35 cellular contexts compared by ENCODE assay signal in the genomic region with DNA sequence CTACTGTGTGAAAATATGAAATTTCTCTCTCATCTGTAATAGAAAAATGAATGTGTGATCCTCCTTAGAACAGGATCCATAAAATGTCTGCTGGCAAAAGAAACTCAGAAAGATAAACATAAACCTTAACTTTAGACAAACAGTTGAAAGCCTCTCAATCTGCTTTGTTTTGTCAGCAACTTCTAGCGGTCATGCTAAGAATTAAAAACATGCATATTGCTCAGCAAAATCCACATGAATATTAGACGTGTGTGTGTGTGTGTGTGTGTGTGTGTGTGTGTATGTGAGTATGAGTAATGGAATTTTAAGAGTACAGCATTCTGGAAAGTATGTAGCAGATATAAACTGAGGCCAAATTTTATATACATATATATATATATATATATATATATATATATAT.
"Had no signal": no experiment of that assay in that cellular context is flagged by ENCODE, and none has a peak within 500 bp of the region (broad histone marks: within the 10 kb centered on the region; RNA-seq: fewer than 3 reads in every experiment).

No MANE protein-coding gene starts in this region.

- H3K4me1 Mint-ChIP-seq: naive thymus-derived CD4-positive, alpha-beta T cell; stimulated activated memory B cell treated with anti-CD40 and anti-IgM and Interleukin-4, amounts not matched to agents 10 μg/mL and 1 μg/mL and 100 μg/mL, for 72 hours; stimulated activated naive CD8-positive, alpha-beta T cell treated with anti-CD3 and anti-CD28 coated beads, Interleukin-15, amount 100 ng/mL, for 72 hours had no signal

- DNase-seq: activated CD4-positive, alpha-beta T cell treated with anti-CD3 and anti-CD28 coated beads for 48 hours; activated CD4-positive, alpha-beta T cell treated with anti-CD3 and anti-CD28 coated beads, Interleukin-2, amount 50 U/mL, for 48 hours; activated CD8-positive, alpha-beta memory T cell treated with anti-CD3 and anti-CD28 coated beads for 24 hours; activated effector memory CD4-positive, alpha-beta T cell treated with Interleukin-2 at 50 U/mL for 16 hours; activated naive CD4-positive, alpha-beta T cell treated with Interleukin-2 at 50 U/mL for 16 hours; adrenal gland; cerebellar nuclear complex; cortex of kidney; gastrocnemius medialis; glutamatergic neuron; islet precursor cell; left cardiac atrium; left ventricle myocardium superior; naive thymus-derived CD4-positive, alpha-beta T cell; nucleus accumbens; psoas muscle; sigmoid colon; small intestine; stimulated activated CD4-positive, alpha-beta T cell treated with anti-CD3 and anti-CD28 coated beads, Interleukin-1b, Interleukin-23, amount 100 ng/mL, for 48 hours; stimulated activated CD4-positive, alpha-beta T cell treated with anti-CD3 and anti-CD28 coated beads, Interleukin-4, amount 100 ng/mL, for 4 hours; stimulated activated CD8-positive, alpha-beta memory T cell treated with anti-CD3 and anti-CD28 coated beads, Interleukin-4, amount 100 ng/mL, for 48 hours; stimulated activated naive CD8-positive, alpha-beta T cell treated with anti-CD3 and anti-CD28 coated beads, Interleukin-15, amount 100 ng/mL, for 72 hours; substantia nigra; T-helper 9 cell; upper lobe of left lung had no signal

- H3K27ac Mint-ChIP-seq: activated naive CD8-positive, alpha-beta T cell; naive thymus-derived CD4-positive, alpha-beta T cell; stimulated activated memory B cell treated with anti-CD40 and anti-IgM and Interleukin-4, amounts not matched to agents 10 μg/mL and 1 μg/mL and 100 μg/mL, for 72 hours; stimulated activated naive CD8-positive, alpha-beta T cell treated with anti-CD3 and anti-CD28 coated beads, Interleukin-15, amount 100 ng/mL, for 72 hours had no signal

- H3K36me3 ChIP-seq: adrenal gland, ascending aorta, cardiac muscle cell, esophagus muscularis mucosa, gastrocnemius medialis, sigmoid colon, upper lobe of left lung, vagina, WERI-Rb-1 had no signal

- H3K9me3 ChIP-seq: adrenal gland, ascending aorta, gastrocnemius medialis, psoas muscle, upper lobe of left lung, vagina had no signal

- H3K36me3 Mint-ChIP-seq: activated naive CD8-positive, alpha-beta T cell; naive thymus-derived CD4-positive, alpha-beta T cell; stimulated activated memory B cell treated with anti-CD40 and anti-IgM and Interleukin-4, amounts not matched to agents 10 μg/mL and 1 μg/mL and 100 μg/mL, for 72 hours had no signal

- ATAC-seq: activated CD4-positive, CD25-positive, alpha-beta regulatory T cell treated with anti-CD3 and anti-CD28 coated beads, Interleukin-2, amount 50 U/mL, for 24 hours; gastrocnemius medialis; left cardiac atrium; left ventricle myocardium superior; naive thymus-derived CD4-positive, alpha-beta T cell; psoas muscle; stimulated activated memory B cell treated with anti-CD40 and anti-IgM and Interleukin-4, amounts not matched to agents 10 μg/mL and 1 μg/mL and 100 μg/mL, for 72 hours; stimulated activated naive CD8-positive, alpha-beta T cell treated with anti-CD3 and anti-CD28 coated beads, Interleukin-15, amount 100 ng/mL, for 72 hours had no signal

- H3K4me3 ChIP-seq: adrenal gland, ascending aorta, cardiac muscle cell, esophagus muscularis mucosa, gastrocnemius medialis, psoas muscle, sigmoid colon, upper lobe of left lung, vagina had no signal

- H3K27me3 ChIP-seq: adrenal gland, ascending aorta, cardiac muscle cell, esophagus muscularis mucosa, gastrocnemius medialis, sigmoid colon, upper lobe of left lung, vagina had no signal

- H3K4me1 ChIP-seq: adrenal gland, ascending aorta, esophagus muscularis mucosa, gastrocnemius medialis, parathyroid adenoma, psoas muscle, sigmoid colon, upper lobe of left lung, vagina had no signal

- H3K27me3 Mint-ChIP-seq: activated naive CD8-positive, alpha-beta T cell; naive thymus-derived CD4-positive, alpha-beta T cell; stimulated activated memory B cell treated with anti-CD40 and anti-IgM and Interleukin-4, amounts not matched to agents 10 μg/mL and 1 μg/mL and 100 μg/mL, for 72 hours; stimulated activated naive CD8-positive, alpha-beta T cell treated with anti-CD3 and anti-CD28 coated beads, Interleukin-15, amount 100 ng/mL, for 72 hours had no signal

- H3K4me3 Mint-ChIP-seq: activated naive CD8-positive, alpha-beta T cell; naive thymus-derived CD4-positive, alpha-beta T cell; neural crest cell; stimulated activated memory B cell treated with anti-CD40 and anti-IgM and Interleukin-4, amounts not matched to agents 10 μg/mL and 1 μg/mL and 100 μg/mL, for 72 hours; stimulated activated naive CD8-positive, alpha-beta T cell treated with anti-CD3 and anti-CD28 coated beads, Interleukin-15, amount 100 ng/mL, for 72 hours had no signal

- H3K27ac ChIP-seq: adrenal gland, ascending aorta, cardiac muscle cell, esophagus muscularis mucosa, gastrocnemius medialis, parathyroid adenoma, psoas muscle, sigmoid colon, upper lobe of left lung, vagina, WERI-Rb-1 had no signal
